28 cellular contexts compared by ENCODE assay signal in the genomic region with DNA sequence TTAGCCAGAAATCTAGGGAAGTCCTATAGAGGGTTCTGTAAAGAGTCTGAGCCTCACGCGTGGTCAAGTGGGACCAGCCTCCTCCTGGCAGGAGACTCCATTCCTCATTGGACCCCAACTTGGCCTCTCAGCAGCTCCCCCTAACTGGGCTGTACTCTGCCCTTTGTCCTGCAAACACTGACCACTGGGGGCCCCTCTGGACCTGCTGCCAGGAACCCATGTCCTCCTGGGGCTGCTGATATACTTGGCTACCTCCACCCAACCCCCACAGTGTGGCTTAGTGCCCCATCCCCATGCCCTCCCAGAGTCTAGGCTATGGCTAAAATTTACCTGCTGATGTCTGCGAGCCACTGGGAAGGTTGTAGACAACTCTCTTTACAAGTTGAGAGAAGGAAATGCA.
DNase-seq lines count a peak whose midpoint lies in the region; ATAC-seq, FAIRE-seq and TF ChIP-seq lines count a peak whose summit lies in the region.
"Had no signal": no experiment of that assay in that cellular context is flagged by ENCODE, and none has a peak within 500 bp of the region (broad histone marks: within the 10 kb centered on the region; RNA-seq: fewer than 3 reads in every experiment).

No MANE protein-coding gene starts in this region.

- no peak overlapping the region for H2BK5ac ChIP-seq in H1 (ENCODE audit: low read depth, low read length)

- 80% methylated on average over 3 of the region's 3 CpGs; no CpG with 5 or more reads in 1 of the 2 experiments for WGBS in H1 (ENCODE audit: extremely low coverage in 1 of 2, insufficient coverage in 1 of 2, insufficient read length in 1 of 2, insufficient replicate concordance in 2 of 2, low coverage in 1 of 2, low lambda C conversion rate in 2 of 2, missing lambda C conversion rate in 1 of 2), 2 experiments

- peak; percentile 42 to 62 for TF ChIP-seq RAD21 in H1 (IDR thresholded peaks at IDR 0.05 in 1 of 2, conservative IDR thresholded peaks at IDR 0.05 in 1 of 2; ENCODE audit: low read depth in 2 of 2, low read length in 2 of 2)

- H3K36me3 ChIP-seq in H1 (ENCODE audit: control insufficient read depth in 2 of 4, insufficient read depth in 4 of 4, low read length in 3 of 4) (0 out of 8 replicates have a peak, but pooled peaks cover 0 to 2% (median 0%) of the 10 kb centered on the region in 4 experiments), PC-3 (ENCODE audit: low read depth, low read length) (peaks cover 12% of the 10 kb centered on the region)
- H3K36me3 ChIP-seq: left lung, right atrium auricular region, transverse colon had no signal

- TF ChIP-seq CTCF in H1 (IDR thresholded peaks at IDR 0.05; ENCODE audit: control extremely low read depth in 1 of 3, insufficient read depth in 1 of 3, low read depth in 1 of 3, low read length in 3 of 3) (peak; percentile 11 to 60 (median 50)), PC-3 (conservative IDR thresholded peaks at IDR 0.05; ENCODE audit: low read depth, low read length) (no peak), CD14-positive monocyte (IDR thresholded peaks at IDR 0.05) (no peak)

- H2BK15ac ChIP-seq in H1 (ENCODE audit: low read length): no peak overlapping the region

- peaks cover 0 to 6% (median 0%) of the 10 kb centered on the region in 4 experiments; a peak in 1 of 7 replicates for H3K4me1 ChIP-seq in H1 (replicated peaks in 1 of 4; ENCODE audit: control insufficient read depth in 3 of 4, insufficient read depth in 4 of 4, low read length in 3 of 4)
- peaks cover 15% of the 10 kb centered on the region for H3K4me1 ChIP-seq in PC-3 (ENCODE audit: insufficient read depth, low read length)
- H3K4me1 ChIP-seq: left lung had no signal

- H3K27ac Mint-ChIP-seq in activated T-cell treated with anti-CD3 and anti-CD28 coated beads, Interleukin-2, amount 50 U/mL, for 72 hours: no peak overlapping the region
- peak overlapping the region; percentile 16 for H3K27ac Mint-ChIP-seq in stimulated activated naive B cell treated with anti-CD40 and anti-IgM and Interleukin-4, amounts not matched to agents 10 μg/mL and 1 μg/mL and 100 μg/mL, for 72 hours
- no peak overlapping the region for H3K27ac Mint-ChIP-seq in CD14-positive monocyte
- H3K27ac Mint-ChIP-seq: activated naive CD8-positive, alpha-beta T cell treated with anti-CD3 and anti-CD28 coated beads, Interleukin-2, amount 50 U/mL, for 24 hours; mesothelial cell of epicardium; naive thymus-derived CD8-positive, alpha-beta T cell; T-cell had no signal

- H3K9ac ChIP-seq in H1 (replicated peaks in 1 of 4; ENCODE audit: extremely low read depth in 1 of 4, low read depth in 3 of 4, low read length in 3 of 4) (no peak overlapping the region), PC-3 (ENCODE audit: low read length) (no peak overlapping the region)

- H2AK5ac ChIP-seq in H1 (ENCODE audit: low read depth, low read length): no peak overlapping the region

- H2AFZ ChIP-seq in H1 (ENCODE audit: low read length) (no peak overlapping the region), PC-3 (ENCODE audit: low read length) (no peak overlapping the region)

- intact Hi-C loops in PC-3 (cut with micrococcal nuclease): no loop called here
- intact Hi-C loops in CD14-positive monocyte (cut with micrococcal nuclease): no loop called here

- no peak overlapping the region for H3K56ac ChIP-seq in H1 (replicated peaks; ENCODE audit: insufficient read length, low read depth, low read length)

- no peaks in the 10 kb centered on the region for H3F3A ChIP-seq in PC-3 (ENCODE audit: low read length, unreplicated experiment)

- no peak overlapping the region for H3K4me3 ChIP-seq in H1 (ENCODE audit: extremely low read depth in 1 of 4, insufficient read depth in 2 of 4, low read depth in 3 of 4, low read length in 4 of 4)
- H3K4me3 ChIP-seq in PC-3 (ENCODE audit: low read length): no peak overlapping the region
- H3K4me3 ChIP-seq: body of pancreas, left lung, right atrium auricular region, stomach, transverse colon had no signal

- H3K79me2 ChIP-seq in H1 (ENCODE audit: control insufficient read depth in 1 of 2, insufficient read depth in 2 of 2, low read length in 2 of 2) (no peaks in the 10 kb centered on the region), PC-3 (ENCODE audit: low read length) (no peaks in the 10 kb centered on the region)

- no peaks in the 10 kb centered on the region for H3K9me3 Mint-ChIP-seq in activated T-cell treated with anti-CD3 and anti-CD28 coated beads, Interleukin-2, amount 50 U/mL, for 72 hours
- H3K9me3 Mint-ChIP-seq in stimulated activated naive B cell treated with anti-CD40 and anti-IgM and Interleukin-4, amounts not matched to agents 10 μg/mL and 1 μg/mL and 100 μg/mL, for 72 hours: no peaks in the 10 kb centered on the region
- H3K9me3 Mint-ChIP-seq in CD14-positive monocyte: no peaks in the 10 kb centered on the region
- H3K9me3 Mint-ChIP-seq: activated naive CD8-positive, alpha-beta T cell treated with anti-CD3 and anti-CD28 coated beads, Interleukin-2, amount 50 U/mL, for 24 hours; CD8-positive, alpha-beta memory T cell; mesothelial cell of epicardium; naive thymus-derived CD8-positive, alpha-beta T cell; T-cell had no signal

- no peak overlapping the region for H2BK12ac ChIP-seq in H1 (ENCODE audit: low read depth, low read length)

- peak; percentile 16 to 31 for ATAC-seq in activated T-cell treated with anti-CD3 and anti-CD28 coated beads, Interleukin-2, amount 50 U/mL, for 72 hours (replicated peaks in 1 of 2)
- peak in 1 of 2 donors; percentile 31 for ATAC-seq in stimulated activated naive B cell treated with anti-CD40 and anti-IgM and Interleukin-4, amounts not matched to agents 10 μg/mL and 1 μg/mL and 100 μg/mL, for 72 hours (replicated peaks)
- no peak; the same call in 1 of the 2 replicates for ATAC-seq in PC-3
- ATAC-seq: activated naive CD8-positive, alpha-beta T cell treated with anti-CD3 and anti-CD28 coated beads, Interleukin-2, amount 50 U/mL, for 24 hours; body of pancreas; left lung; naive thymus-derived CD8-positive, alpha-beta T cell; T-cell had no signal

- H3K4me3 Mint-ChIP-seq in activated T-cell treated with anti-CD3 and anti-CD28 coated beads, Interleukin-2, amount 50 U/mL, for 72 hours: no peak overlapping the region
- H3K4me3 Mint-ChIP-seq in stimulated activated naive B cell treated with anti-CD40 and anti-IgM and Interleukin-4, amounts not matched to agents 10 μg/mL and 1 μg/mL and 100 μg/mL, for 72 hours: no peak overlapping the region
- no peak overlapping the region for H3K4me3 Mint-ChIP-seq in CD14-positive monocyte
- H3K4me3 Mint-ChIP-seq: activated naive CD8-positive, alpha-beta T cell treated with anti-CD3 and anti-CD28 coated beads, Interleukin-2, amount 50 U/mL, for 24 hours; CD8-positive, alpha-beta memory T cell; mesothelial cell of epicardium; naive thymus-derived CD8-positive, alpha-beta T cell; T-cell had no signal

- H3K4ac ChIP-seq in H1 (replicated peaks; ENCODE audit: insufficient read length, low read depth, low read length): no peak overlapping the region

- no peak overlapping the region for H2BK120ac ChIP-seq in H1 (replicated peaks; ENCODE audit: low read depth, low read length)

- H3K27ac ChIP-seq in H1 (ENCODE audit: low read depth, low read length) (no peak overlapping the region), PC-3 (ENCODE audit: low read length) (no peak overlapping the region)
- H3K27ac ChIP-seq: 22Rv1, body of pancreas, left lung, right atrium auricular region, stomach, transverse colon had no signal

- H3K23ac ChIP-seq in H1 (ENCODE audit: insufficient read length): no peak overlapping the region

- no peak overlapping the region for H4K91ac ChIP-seq in H1 (replicated peaks; ENCODE audit: insufficient read length, low read length)

- H4K8ac ChIP-seq in H1 (ENCODE audit: extremely low read depth, insufficient read depth, low read length): no peak overlapping the region

- no peak overlapping the region for H3K14ac ChIP-seq in H1 (ENCODE audit: insufficient read length)

- peaks cover 7% of the 10 kb centered on the region for H3K4me1 Mint-ChIP-seq in activated T-cell treated with anti-CD3 and anti-CD28 coated beads, Interleukin-2, amount 50 U/mL, for 72 hours (ENCODE audit: low read depth)
- H3K4me1 Mint-ChIP-seq in stimulated activated naive B cell treated with anti-CD40 and anti-IgM and Interleukin-4, amounts not matched to agents 10 μg/mL and 1 μg/mL and 100 μg/mL, for 72 hours: peaks cover 1 to 7% of the 10 kb centered on the region in 2 donors
- peaks cover 5% of the 10 kb centered on the region for H3K4me1 Mint-ChIP-seq in CD14-positive monocyte
- H3K4me1 Mint-ChIP-seq: mesothelial cell of epicardium had no signal

- H3K27me3 ChIP-seq in H1 (replicated peaks in 1 of 4; ENCODE audit: control insufficient read depth in 3 of 4, extremely low read depth in 1 of 4, insufficient read depth in 3 of 4, low read length in 3 of 4): no peaks in the 10 kb centered on the region
- H3K27me3 ChIP-seq in PC-3 (ENCODE audit: low read length): no peaks in the 10 kb centered on the region
- H3K27me3 ChIP-seq: body of pancreas, left lung, right atrium auricular region, stomach, transverse colon had no signal

- H3K9me3 ChIP-seq in H1 (ENCODE audit: insufficient read depth in 2 of 2, low read depth in 1 of 2, low read length in 1 of 2): no peaks in the 10 kb centered on the region
- no peaks in the 10 kb centered on the region for H3K9me3 ChIP-seq in PC-3 (ENCODE audit: low read length)
- H3K9me3 ChIP-seq: body of pancreas, left lung, right atrium auricular region, stomach, transverse colon had no signal

- no peak for DNase-seq in activated T-cell treated with anti-CD3 and anti-CD28 coated beads, Interleukin-2, amount 50 U/mL, for 72 hours
- no peak for DNase-seq in activated T-cell treated with anti-CD3 and anti-CD28 coated beads, Interleukin-2, amount 50 U/mL, for 48 hours
- DNase-seq in OCI-M1 (lab: John Stamatoyannopoulos, UW): peak; percentile 7
- no peak for DNase-seq in H1 (ENCODE audit: low read depth in 1 of 2, low spot score in 2 of 2)
- DNase-seq in stimulated activated naive B cell treated with anti-CD40 and anti-IgM and Interleukin-4, amounts not matched to agents 10 μg/mL and 1 μg/mL and 100 μg/mL, for 72 hours: no peak
- DNase-seq in PC-3: no peak
- no peak for DNase-seq in CD14-positive monocyte (ENCODE audit: low spot score)
- no peak for DNase-seq in stimulated activated CD4-positive, alpha-beta T cell treated with anti-CD3 and anti-CD28 coated beads, Interleukin-4, amount 100 ng/mL, for 1 hour
- DNase-seq: activated CD4-positive, alpha-beta T cell treated with anti-CD3 and anti-CD28 coated beads for 1 hour; activated gamma-delta T cell treated with Interleukin-2 at 50 U/mL for 16 hours; activated naive CD8-positive, alpha-beta T cell treated with anti-CD3 and anti-CD28 coated beads, Interleukin-2, amount 50 U/mL, for 24 hours; body of pancreas; CD8-positive, alpha-beta memory T cell; DMS153; effector CD4-positive, alpha-beta T cell; left lung; naive thymus-derived CD8-positive, alpha-beta T cell; NCI-H1105 treated with DMSO at 0.1 percent for 48 hours; NCI-H2081; occipital lobe; SIG-M5; stimulated activated CD4-positive, alpha-beta T cell treated with anti-CD3 and anti-CD28 coated beads, Interleukin-12 subunit alpha, Interleukin-12 subunit beta, amount 100 ng/mL, for 4 hours; stomach; T-cell; transverse colon had no signal

- H2BK20ac ChIP-seq in H1 (ENCODE audit: low read length): no peak overlapping the region

- H3K27me3 Mint-ChIP-seq in activated T-cell treated with anti-CD3 and anti-CD28 coated beads, Interleukin-2, amount 50 U/mL, for 72 hours (ENCODE audit: low read depth): peaks cover under 1% of the 10 kb centered on the region
- peaks cover 0 to under 1% of the 10 kb centered on the region in 2 donors for H3K27me3 Mint-ChIP-seq in stimulated activated naive B cell treated with anti-CD40 and anti-IgM and Interleukin-4, amounts not matched to agents 10 μg/mL and 1 μg/mL and 100 μg/mL, for 72 hours
- peaks cover 0 to 2% (median 0%) of the 10 kb centered on the region in 3 donors for H3K27me3 Mint-ChIP-seq in CD14-positive monocyte (ENCODE audit: low read depth in 3 of 3)
- H3K27me3 Mint-ChIP-seq: activated naive CD8-positive, alpha-beta T cell treated with anti-CD3 and anti-CD28 coated beads, Interleukin-2, amount 50 U/mL, for 24 hours had no signal

- no peak overlapping the region for H3K4me2 ChIP-seq in H1 (ENCODE audit: insufficient read depth in 1 of 2, low read depth in 2 of 2, low read length in 2 of 2)
- H3K4me2 ChIP-seq in PC-3 (ENCODE audit: low read length): no peak overlapping the region

- no peak for FAIRE-seq in H1 (lab: Jason Lieb, UNC)

- POLR2A ChIA-PET in H1 (lab: Charles Lee; ENCODE audit: partially characterized antibody): no interaction called here
- POLR2A ChIA-PET in PC-3 (lab: Charles Lee; ENCODE audit: unreplicated experiment): no interaction called here

- no TSS peak for BruUV-seq in PC-3 (replicated peaks; lab: Mats Ljungman, UMichigan)

- no peaks in the 10 kb centered on the region for H3K36me3 Mint-ChIP-seq in activated T-cell treated with anti-CD3 and anti-CD28 coated beads, Interleukin-2, amount 50 U/mL, for 72 hours (ENCODE audit: insufficient read depth in 2 of 2)
- H3K36me3 Mint-ChIP-seq in stimulated activated naive B cell treated with anti-CD40 and anti-IgM and Interleukin-4, amounts not matched to agents 10 μg/mL and 1 μg/mL and 100 μg/mL, for 72 hours: peaks cover 2 to 8% of the 10 kb centered on the region in 2 donors
- peaks cover 0 to 3% of the 10 kb centered on the region in 2 donors for H3K36me3 Mint-ChIP-seq in CD14-positive monocyte
- H3K36me3 Mint-ChIP-seq: naive thymus-derived CD8-positive, alpha-beta T cell; T-cell had no signal

- TF ChIP-seq EP300 in H1 (IDR thresholded peaks at IDR 0.05; ENCODE audit: borderline replicate concordance in 1 of 2, low read depth in 2 of 2, low read length in 2 of 2): no peak

- no peaks in the 10 kb centered on the region for H3K23me2 ChIP-seq in H1 (ENCODE audit: low read depth, low read length)

- H3K79me1 ChIP-seq in H1 (ENCODE audit: low read depth, low read length): no peaks in the 10 kb centered on the region

- CTCF ChIA-PET in H1 (lab: Charles Lee; ENCODE audit: partially characterized antibody): interaction anchor here (0.6 to 2.6 kb wide), 9 partner anchors 9 to 410 kb away, joined by 3 to 9 read pairs (median 3); no protein-coding TSS in a partner anchor
- CTCF ChIA-PET in PC-3 (lab: Charles Lee): no interaction called here

- no peak overlapping the region for H4K5ac ChIP-seq in H1 (ENCODE audit: insufficient read length, low read depth, low read length)

- TF ChIP-seq POLR2A in H1 (IDR thresholded peaks at IDR 0.05; ENCODE audit: control extremely low read depth in 1 of 2, low read depth in 2 of 2, low read length in 2 of 2): no peak

- H4K20me1 ChIP-seq in H1 (replicated peaks in 1 of 2; ENCODE audit: control insufficient read depth in 1 of 2, insufficient read depth in 2 of 2, low read length in 2 of 2): peaks cover 0 to 1% of the 10 kb centered on the region in 2 experiments
- no peaks in the 10 kb centered on the region for H4K20me1 ChIP-seq in PC-3 (ENCODE audit: low read length)

- no peaks in the 10 kb centered on the region for H3K9me2 ChIP-seq in PC-3 (replicated peaks; ENCODE audit: low read length)

- no peak overlapping the region for H3K18ac ChIP-seq in H1 (ENCODE audit: extremely low read depth, low read length)

Comparison
In these comparisons a context has a peak if more than half of its experiments do, and no peak if none do; other contexts are left out.
1. CTCF ChIP-seq: peak in H1 (3 of 3); none in PC-3 (single experiment) and CD14-positive monocyte (single experiment).